ENCODE assay signal across 2 cellular contexts in the genomic region with DNA sequence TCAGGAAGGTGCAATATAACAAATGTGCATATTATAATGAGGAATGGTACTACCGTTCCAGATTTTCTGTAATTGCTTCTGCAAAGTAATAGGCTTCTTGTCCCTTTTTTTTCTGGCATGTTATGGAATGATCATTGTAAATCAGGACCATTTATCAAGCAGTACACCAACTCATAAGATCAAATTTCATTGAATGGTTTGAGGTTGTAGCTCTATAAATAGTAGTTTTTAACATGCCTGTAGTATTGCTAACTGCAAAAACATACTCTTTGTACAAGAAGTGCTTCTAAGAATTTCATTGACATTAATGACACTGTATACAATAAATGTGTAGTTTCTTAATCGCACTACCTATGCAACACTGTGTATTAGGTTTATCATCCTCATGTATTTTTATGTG.
TF ChIP-seq lines count a peak whose summit lies in the region.

No MANE protein-coding gene starts in this region.

TF ChIP-seq in SK-N-SH treated with all-trans-retinoic acid at 6 μM for 48 hours, 23 proteins besides CTCF, POLR2A, EP300 and RAD21:
- TF ChIP-seq ZFP3 (CRISPR knock-in tag; IDR thresholded peaks at IDR 0.05) (no peak), TCF4 (CRISPR knock-in tag; IDR thresholded peaks at IDR 0.05; ENCODE audit: borderline replicate concordance) (no peak), RARB (CRISPR knock-in tag; IDR thresholded peaks at IDR 0.05) (no peak), ZC3H10 (CRISPR knock-in tag; IDR thresholded peaks at IDR 0.05) (no peak), SNAI2 (CRISPR knock-in tag; IDR thresholded peaks at IDR 0.05) (no peak), PPARA (CRISPR knock-in tag; IDR thresholded peaks at IDR 0.05; ENCODE audit: borderline replicate concordance) (no peak), ISL1 (CRISPR knock-in tag; IDR thresholded peaks at IDR 0.05) (no peak), ARNTL (CRISPR knock-in tag; IDR thresholded peaks at IDR 0.05; ENCODE audit: borderline replicate concordance, low read depth) (no peak), TOX (CRISPR knock-in tag; IDR thresholded peaks at IDR 0.05; ENCODE audit: borderline replicate concordance) (no peak), CSDC2 (CRISPR knock-in tag; IDR thresholded peaks at IDR 0.05) (no peak), ZNF8 (CRISPR knock-in tag; IDR thresholded peaks at IDR 0.05) (no peak), ZFP30 (CRISPR knock-in tag; IDR thresholded peaks at IDR 0.05) (no peak), ZNF565 (CRISPR knock-in tag; conservative IDR thresholded peaks at IDR 0.05; ENCODE audit: low read depth) (no peak), ZNF70 (CRISPR knock-in tag; IDR thresholded peaks at IDR 0.05) (no peak), OSR1 (CRISPR knock-in tag; IDR thresholded peaks at IDR 0.05) (no peak), GLIS3 (CRISPR knock-in tag; IDR thresholded peaks at IDR 0.05) (no peak)
- TF ChIP-seq, protein P1, sequence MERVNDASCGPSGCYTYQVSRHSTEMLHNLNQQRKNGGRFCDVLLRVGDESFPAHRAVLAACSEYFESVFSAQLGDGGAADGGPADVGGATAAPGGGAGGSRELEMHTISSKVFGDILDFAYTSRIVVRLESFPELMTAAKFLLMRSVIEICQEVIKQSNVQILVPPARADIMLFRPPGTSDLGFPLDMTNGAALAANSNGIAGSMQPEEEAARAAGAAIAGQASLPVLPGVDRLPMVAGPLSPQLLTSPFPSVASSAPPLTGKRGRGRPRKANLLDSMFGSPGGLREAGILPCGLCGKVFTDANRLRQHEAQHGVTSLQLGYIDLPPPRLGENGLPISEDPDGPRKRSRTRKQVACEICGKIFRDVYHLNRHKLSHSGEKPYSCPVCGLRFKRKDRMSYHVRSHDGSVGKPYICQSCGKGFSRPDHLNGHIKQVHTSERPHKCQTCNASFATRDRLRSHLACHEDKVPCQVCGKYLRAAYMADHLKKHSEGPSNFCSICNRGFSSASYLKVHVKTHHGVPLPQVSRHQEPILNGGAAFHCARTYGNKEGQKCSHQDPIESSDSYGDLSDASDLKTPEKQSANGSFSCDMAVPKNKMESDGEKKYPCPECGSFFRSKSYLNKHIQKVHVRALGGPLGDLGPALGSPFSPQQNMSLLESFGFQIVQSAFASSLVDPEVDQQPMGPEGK (CRISPR knock-in tag; IDR thresholded peaks at IDR 0.05; ENCODE audit: borderline replicate concordance): no peak
- TF ChIP-seq, protein P2, sequence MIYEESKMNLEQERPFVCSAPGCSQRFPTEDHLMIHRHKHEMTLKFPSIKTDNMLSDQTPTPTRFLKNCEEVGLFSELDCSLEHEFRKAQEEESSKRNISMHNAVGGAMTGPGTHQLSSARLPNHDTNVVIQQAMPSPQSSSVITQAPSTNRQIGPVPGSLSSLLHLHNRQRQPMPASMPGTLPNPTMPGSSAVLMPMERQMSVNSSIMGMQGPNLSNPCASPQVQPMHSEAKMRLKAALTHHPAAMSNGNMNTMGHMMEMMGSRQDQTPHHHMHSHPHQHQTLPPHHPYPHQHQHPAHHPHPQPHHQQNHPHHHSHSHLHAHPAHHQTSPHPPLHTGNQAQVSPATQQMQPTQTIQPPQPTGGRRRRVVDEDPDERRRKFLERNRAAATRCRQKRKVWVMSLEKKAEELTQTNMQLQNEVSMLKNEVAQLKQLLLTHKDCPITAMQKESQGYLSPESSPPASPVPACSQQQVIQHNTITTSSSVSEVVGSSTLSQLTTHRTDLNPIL (CRISPR knock-in tag; IDR thresholded peaks at IDR 0.05; ENCODE audit: low read depth): no peak
- TF ChIP-seq, protein P3, sequence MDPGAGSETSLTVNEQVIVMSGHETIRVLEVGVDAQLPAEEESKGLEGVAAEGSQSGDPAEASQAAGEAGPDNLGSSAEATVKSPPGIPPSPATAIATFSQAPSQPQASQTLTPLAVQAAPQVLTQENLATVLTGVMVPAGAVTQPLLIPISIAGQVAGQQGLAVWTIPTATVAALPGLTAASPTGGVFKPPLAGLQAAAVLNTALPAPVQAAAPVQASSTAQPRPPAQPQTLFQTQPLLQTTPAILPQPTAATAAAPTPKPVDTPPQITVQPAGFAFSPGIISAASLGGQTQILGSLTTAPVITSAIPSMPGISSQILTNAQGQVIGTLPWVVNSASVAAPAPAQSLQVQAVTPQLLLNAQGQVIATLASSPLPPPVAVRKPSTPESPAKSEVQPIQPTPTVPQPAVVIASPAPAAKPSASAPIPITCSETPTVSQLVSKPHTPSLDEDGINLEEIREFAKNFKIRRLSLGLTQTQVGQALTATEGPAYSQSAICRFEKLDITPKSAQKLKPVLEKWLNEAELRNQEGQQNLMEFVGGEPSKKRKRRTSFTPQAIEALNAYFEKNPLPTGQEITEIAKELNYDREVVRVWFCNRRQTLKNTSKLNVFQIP (CRISPR knock-in tag; IDR thresholded peaks at IDR 0.05; ENCODE audit: borderline replicate concordance, low read depth): no peak
- TF ChIP-seq, protein P4, sequence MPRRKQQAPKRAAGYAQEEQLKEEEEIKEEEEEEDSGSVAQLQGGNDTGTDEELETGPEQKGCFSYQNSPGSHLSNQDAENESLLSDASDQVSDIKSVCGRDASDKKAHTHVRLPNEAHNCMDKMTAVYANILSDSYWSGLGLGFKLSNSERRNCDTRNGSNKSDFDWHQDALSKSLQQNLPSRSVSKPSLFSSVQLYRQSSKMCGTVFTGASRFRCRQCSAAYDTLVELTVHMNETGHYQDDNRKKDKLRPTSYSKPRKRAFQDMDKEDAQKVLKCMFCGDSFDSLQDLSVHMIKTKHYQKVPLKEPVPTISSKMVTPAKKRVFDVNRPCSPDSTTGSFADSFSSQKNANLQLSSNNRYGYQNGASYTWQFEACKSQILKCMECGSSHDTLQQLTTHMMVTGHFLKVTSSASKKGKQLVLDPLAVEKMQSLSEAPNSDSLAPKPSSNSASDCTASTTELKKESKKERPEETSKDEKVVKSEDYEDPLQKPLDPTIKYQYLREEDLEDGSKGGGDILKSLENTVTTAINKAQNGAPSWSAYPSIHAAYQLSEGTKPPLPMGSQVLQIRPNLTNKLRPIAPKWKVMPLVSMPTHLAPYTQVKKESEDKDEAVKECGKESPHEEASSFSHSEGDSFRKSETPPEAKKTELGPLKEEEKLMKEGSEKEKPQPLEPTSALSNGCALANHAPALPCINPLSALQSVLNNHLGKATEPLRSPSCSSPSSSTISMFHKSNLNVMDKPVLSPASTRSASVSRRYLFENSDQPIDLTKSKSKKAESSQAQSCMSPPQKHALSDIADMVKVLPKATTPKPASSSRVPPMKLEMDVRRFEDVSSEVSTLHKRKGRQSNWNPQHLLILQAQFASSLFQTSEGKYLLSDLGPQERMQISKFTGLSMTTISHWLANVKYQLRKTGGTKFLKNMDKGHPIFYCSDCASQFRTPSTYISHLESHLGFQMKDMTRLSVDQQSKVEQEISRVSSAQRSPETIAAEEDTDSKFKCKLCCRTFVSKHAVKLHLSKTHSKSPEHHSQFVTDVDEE (CRISPR knock-in tag; IDR thresholded peaks at IDR 0.05): no peak

TF ChIP-seq in SK-N-SH, 30 proteins besides CTCF, POLR2A, EP300 and RAD21:
- TF ChIP-seq, protein P5, sequence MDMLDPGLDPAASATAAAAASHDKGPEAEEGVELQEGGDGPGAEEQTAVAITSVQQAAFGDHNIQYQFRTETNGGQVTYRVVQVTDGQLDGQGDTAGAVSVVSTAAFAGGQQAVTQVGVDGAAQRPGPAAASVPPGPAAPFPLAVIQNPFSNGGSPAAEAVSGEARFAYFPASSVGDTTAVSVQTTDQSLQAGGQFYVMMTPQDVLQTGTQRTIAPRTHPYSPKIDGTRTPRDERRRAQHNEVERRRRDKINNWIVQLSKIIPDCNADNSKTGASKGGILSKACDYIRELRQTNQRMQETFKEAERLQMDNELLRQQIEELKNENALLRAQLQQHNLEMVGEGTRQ (IDR thresholded peaks at IDR 0.05; ENCODE audit: borderline replicate concordance, low read depth, low read length): no peak
- TF ChIP-seq, protein P6, sequence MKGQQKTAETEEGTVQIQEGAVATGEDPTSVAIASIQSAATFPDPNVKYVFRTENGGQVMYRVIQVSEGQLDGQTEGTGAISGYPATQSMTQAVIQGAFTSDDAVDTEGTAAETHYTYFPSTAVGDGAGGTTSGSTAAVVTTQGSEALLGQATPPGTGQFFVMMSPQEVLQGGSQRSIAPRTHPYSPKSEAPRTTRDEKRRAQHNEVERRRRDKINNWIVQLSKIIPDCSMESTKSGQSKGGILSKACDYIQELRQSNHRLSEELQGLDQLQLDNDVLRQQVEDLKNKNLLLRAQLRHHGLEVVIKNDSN (IDR thresholded peaks at IDR 0.05; ENCODE audit: borderline replicate concordance, low read depth): no peak
- TF ChIP-seq TCF12 (IDR thresholded peaks at IDR 0.05): no peak
- TF ChIP-seq, protein P7, sequence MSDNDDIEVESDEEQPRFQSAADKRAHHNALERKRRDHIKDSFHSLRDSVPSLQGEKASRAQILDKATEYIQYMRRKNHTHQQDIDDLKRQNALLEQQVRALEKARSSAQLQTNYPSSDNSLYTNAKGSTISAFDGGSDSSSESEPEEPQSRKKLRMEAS (IDR thresholded peaks at IDR 0.05; ENCODE audit: low read depth): no peak
- no peak for TF ChIP-seq TEAD4 (IDR thresholded peaks at IDR 0.05; ENCODE audit: borderline replicate concordance, insufficient read depth)
- TF ChIP-seq CHD2 (IDR thresholded peaks at IDR 0.05; ENCODE audit: low read length, partially characterized antibody): no peak
- no peak for TF ChIP-seq FOXJ3 (CRISPR knock-in tag; IDR thresholded peaks at IDR 0.05)
- no peak for TF ChIP-seq EZH2phosphoT487 (IDR thresholded peaks at IDR 0.05; ENCODE audit: borderline replicate concordance, low read depth)
- no peak for TF ChIP-seq NFIC (IDR thresholded peaks at IDR 0.05; ENCODE audit: borderline replicate concordance)
- TF ChIP-seq, protein P8, sequence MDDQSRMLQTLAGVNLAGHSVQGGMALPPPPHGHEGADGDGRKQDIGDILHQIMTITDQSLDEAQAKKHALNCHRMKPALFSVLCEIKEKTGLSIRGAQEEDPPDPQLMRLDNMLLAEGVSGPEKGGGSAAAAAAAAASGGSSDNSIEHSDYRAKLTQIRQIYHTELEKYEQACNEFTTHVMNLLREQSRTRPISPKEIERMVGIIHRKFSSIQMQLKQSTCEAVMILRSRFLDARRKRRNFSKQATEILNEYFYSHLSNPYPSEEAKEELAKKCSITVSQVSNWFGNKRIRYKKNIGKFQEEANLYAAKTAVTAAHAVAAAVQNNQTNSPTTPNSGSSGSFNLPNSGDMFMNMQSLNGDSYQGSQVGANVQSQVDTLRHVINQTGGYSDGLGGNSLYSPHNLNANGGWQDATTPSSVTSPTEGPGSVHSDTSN (IDR thresholded peaks at IDR 0.05): no peak
- no peak for TF ChIP-seq GABPA (IDR thresholded peaks at IDR 0.05; ENCODE audit: low read depth)
- TF ChIP-seq, protein P9, sequence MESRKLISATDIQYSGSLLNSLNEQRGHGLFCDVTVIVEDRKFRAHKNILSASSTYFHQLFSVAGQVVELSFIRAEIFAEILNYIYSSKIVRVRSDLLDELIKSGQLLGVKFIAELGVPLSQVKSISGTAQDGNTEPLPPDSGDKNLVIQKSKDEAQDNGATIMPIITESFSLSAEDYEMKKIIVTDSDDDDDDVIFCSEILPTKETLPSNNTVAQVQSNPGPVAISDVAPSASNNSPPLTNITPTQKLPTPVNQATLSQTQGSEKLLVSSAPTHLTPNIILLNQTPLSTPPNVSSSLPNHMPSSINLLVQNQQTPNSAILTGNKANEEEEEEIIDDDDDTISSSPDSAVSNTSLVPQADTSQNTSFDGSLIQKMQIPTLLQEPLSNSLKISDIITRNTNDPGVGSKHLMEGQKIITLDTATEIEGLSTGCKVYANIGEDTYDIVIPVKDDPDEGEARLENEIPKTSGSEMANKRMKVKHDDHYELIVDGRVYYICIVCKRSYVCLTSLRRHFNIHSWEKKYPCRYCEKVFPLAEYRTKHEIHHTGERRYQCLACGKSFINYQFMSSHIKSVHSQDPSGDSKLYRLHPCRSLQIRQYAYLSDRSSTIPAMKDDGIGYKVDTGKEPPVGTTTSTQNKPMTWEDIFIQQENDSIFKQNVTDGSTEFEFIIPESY (IDR thresholded peaks at IDR 0.05; ENCODE audit: borderline replicate concordance, low read depth): no peak
- TF ChIP-seq, protein P10, sequence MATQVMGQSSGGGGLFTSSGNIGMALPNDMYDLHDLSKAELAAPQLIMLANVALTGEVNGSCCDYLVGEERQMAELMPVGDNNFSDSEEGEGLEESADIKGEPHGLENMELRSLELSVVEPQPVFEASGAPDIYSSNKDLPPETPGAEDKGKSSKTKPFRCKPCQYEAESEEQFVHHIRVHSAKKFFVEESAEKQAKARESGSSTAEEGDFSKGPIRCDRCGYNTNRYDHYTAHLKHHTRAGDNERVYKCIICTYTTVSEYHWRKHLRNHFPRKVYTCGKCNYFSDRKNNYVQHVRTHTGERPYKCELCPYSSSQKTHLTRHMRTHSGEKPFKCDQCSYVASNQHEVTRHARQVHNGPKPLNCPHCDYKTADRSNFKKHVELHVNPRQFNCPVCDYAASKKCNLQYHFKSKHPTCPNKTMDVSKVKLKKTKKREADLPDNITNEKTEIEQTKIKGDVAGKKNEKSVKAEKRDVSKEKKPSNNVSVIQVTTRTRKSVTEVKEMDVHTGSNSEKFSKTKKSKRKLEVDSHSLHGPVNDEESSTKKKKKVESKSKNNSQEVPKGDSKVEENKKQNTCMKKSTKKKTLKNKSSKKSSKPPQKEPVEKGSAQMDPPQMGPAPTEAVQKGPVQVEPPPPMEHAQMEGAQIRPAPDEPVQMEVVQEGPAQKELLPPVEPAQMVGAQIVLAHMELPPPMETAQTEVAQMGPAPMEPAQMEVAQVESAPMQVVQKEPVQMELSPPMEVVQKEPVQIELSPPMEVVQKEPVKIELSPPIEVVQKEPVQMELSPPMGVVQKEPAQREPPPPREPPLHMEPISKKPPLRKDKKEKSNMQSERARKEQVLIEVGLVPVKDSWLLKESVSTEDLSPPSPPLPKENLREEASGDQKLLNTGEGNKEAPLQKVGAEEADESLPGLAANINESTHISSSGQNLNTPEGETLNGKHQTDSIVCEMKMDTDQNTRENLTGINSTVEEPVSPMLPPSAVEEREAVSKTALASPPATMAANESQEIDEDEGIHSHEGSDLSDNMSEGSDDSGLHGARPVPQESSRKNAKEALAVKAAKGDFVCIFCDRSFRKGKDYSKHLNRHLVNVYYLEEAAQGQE (IDR thresholded peaks at IDR 0.05; ENCODE audit: low read depth, low read length): no peak
- no peak for TF ChIP-seq FOSL2 (IDR thresholded peaks at IDR 0.05; ENCODE audit: borderline replicate concordance, low read depth)
